In genomic region chr4:10079256-10079655, GRCh38 we compare ENCODE assay signal across 22 cellular contexts. TPM values are rescaled to one million over a fixed set of nuclear protein-coding genes. Genes with fewer than 3 reads are reported as not detected.
A peak's percentile ranks its signal among the peaks of the same experiment; 100 is the strongest.
DNase-seq lines count a peak whose midpoint lies in the region; ATAC-seq, FAIRE-seq and TF ChIP-seq lines count a peak whose summit lies in the region.
"Had no signal": no experiment of that assay in that cellular context is flagged by ENCODE, and none has a peak within 500 bp of the region (broad histone marks: within the 10 kb centered on the region; RNA-seq: fewer than 3 reads in every experiment).

No MANE protein-coding gene starts in this region.

- peaks cover 3% of the 10 kb centered on the region for H3K4me1 Mint-ChIP-seq in activated T-cell treated with anti-CD3 and anti-CD28 coated beads, Interleukin-2, amount 50 U/mL, for 24 hours (ENCODE audit: low read depth)
- no peaks in the 10 kb centered on the region for H3K4me1 Mint-ChIP-seq in activated T-cell treated with anti-CD3 and anti-CD28 coated beads, Interleukin-2, amount 50 U/mL, for 4 hours (ENCODE audit: low read depth)
- H3K4me1 Mint-ChIP-seq in WTC11, result no peaks in the 10 kb centered on the region

- WGBS in right cardiac atrium, result 79% methylated on average over 15 of the region's 15 CpGs
- WGBS in sigmoid colon, 2 donors, result 83 to 88% methylated on average over 15 of the region's 15 CpGs

- H3K9me3 ChIP-seq in right cardiac atrium (ENCODE audit: control insufficient read depth, low read length), result no peaks in the 10 kb centered on the region
- H3K9me3 ChIP-seq in sigmoid colon, result no peaks in the 10 kb centered on the region
- no peaks in the 10 kb centered on the region for H3K9me3 ChIP-seq in A673 (ENCODE audit: low read depth, low read length, poor library complexity, severe bottlenecking)
- H3K9me3 ChIP-seq: ascending aorta, ovary had no signal

- H3K4me3 Mint-ChIP-seq in activated T-cell treated with anti-CD3 and anti-CD28 coated beads, Interleukin-2, amount 50 U/mL, for 24 hours, result no peak overlapping the region
- no peak overlapping the region for H3K4me3 Mint-ChIP-seq in activated T-cell treated with anti-CD3 and anti-CD28 coated beads, Interleukin-2, amount 50 U/mL, for 4 hours
- H3K4me3 Mint-ChIP-seq in WTC11, result no peak overlapping the region
- H3K4me3 Mint-ChIP-seq: CD4-positive, CD25-positive, alpha-beta regulatory T cell had no signal

- H3K27ac Mint-ChIP-seq in activated T-cell treated with anti-CD3 and anti-CD28 coated beads, Interleukin-2, amount 50 U/mL, for 24 hours, result peak overlapping the region; percentile 13
- H3K27ac Mint-ChIP-seq in WTC11, result no peak overlapping the region
- H3K27ac Mint-ChIP-seq: CD4-positive, CD25-positive, alpha-beta regulatory T cell had no signal

- peaks cover 99% of the 10 kb centered on the region for H3K36me3 Mint-ChIP-seq in activated T-cell treated with anti-CD3 and anti-CD28 coated beads, Interleukin-2, amount 50 U/mL, for 24 hours (ENCODE audit: low read depth)
- peaks cover 28% of the 10 kb centered on the region for H3K36me3 Mint-ChIP-seq in activated T-cell treated with anti-CD3 and anti-CD28 coated beads, Interleukin-2, amount 50 U/mL, for 4 hours (ENCODE audit: insufficient read depth)
- peaks cover 81% of the 10 kb centered on the region for H3K36me3 Mint-ChIP-seq in WTC11

- TF ChIP-seq POLR2A in sigmoid colon (IDR thresholded peaks at IDR 0.05), result no peak
- no peak for TF ChIP-seq POLR2A in GM12892 (IDR thresholded peaks at IDR 0.05; ENCODE audit: low read depth, low read length)

- intact Hi-C loops in right cardiac atrium (cut with DNase I) (no loop called here), sigmoid colon (cut with DNase I) (no loop called here), A673 (cut with micrococcal nuclease; ENCODE audit: unreplicated experiment) (no loop called here)

- POLR2A ChIA-PET in WTC11 (lab: Charles Lee) (no interaction called here), A673 (lab: Charles Lee; ENCODE audit: low non-redundant PET) (no interaction called here)

- no peak for ATAC-seq in activated T-cell treated with anti-CD3 and anti-CD28 coated beads, Interleukin-2, amount 50 U/mL, for 4 hours
- ATAC-seq in WTC11 (no peak), right cardiac atrium (no peak)

- TF ChIP-seq EP300 in sigmoid colon (IDR thresholded peaks at IDR 0.05), result no peak

- CTCF ChIA-PET in WTC11 (lab: Charles Lee), result no interaction called here
- CTCF ChIA-PET in A673 (lab: Charles Lee), result no interaction called here

- peaks cover 73 to 100% (median 98%) of the 10 kb centered on the region in 4 donors for H3K36me3 ChIP-seq in sigmoid colon
- peaks cover 46% of the 10 kb centered on the region for H3K36me3 ChIP-seq in A673 (ENCODE audit: insufficient read depth, low read length, poor library complexity, severe bottlenecking)
- H3K36me3 ChIP-seq: ovary had no signal

- no TSS peak for BruUV-seq in A673 (replicated peaks; lab: Mats Ljungman, UMichigan)

- no peak overlapping the region for H3K4me3 ChIP-seq in right cardiac atrium (ENCODE audit: low read length)
- no peak overlapping the region for H3K4me3 ChIP-seq in sigmoid colon
- H3K4me3 ChIP-seq in A673 (ENCODE audit: low read depth, low read length, poor library complexity, severe bottlenecking), result no peak overlapping the region
- H3K4me3 ChIP-seq: ascending aorta, ovary, SK-N-MC, smooth muscle cell had no signal

- no peak for FAIRE-seq in GM12892 (lab: Jason Lieb, UNC)
- FAIRE-seq: colon had no signal

- H3K27ac ChIP-seq in right cardiac atrium (ENCODE audit: low read length) (no peak overlapping the region), sigmoid colon (peak overlapping the region in 3 of 4 donors; percentile 38 to 51 (median 49)), A673 (ENCODE audit: low read depth, low read length, poor library complexity, severe bottlenecking) (no peak overlapping the region)
- H3K27ac ChIP-seq: ovary, SK-N-MC had no signal

- H3K27me3 ChIP-seq in right cardiac atrium (ENCODE audit: control insufficient read depth, insufficient read depth), result no peaks in the 10 kb centered on the region
- no peaks in the 10 kb centered on the region for H3K27me3 ChIP-seq in sigmoid colon
- H3K27me3 ChIP-seq in A673 (replicated peaks; ENCODE audit: insufficient read depth, low read depth, low read length, poor library complexity), result no peaks in the 10 kb centered on the region
- H3K27me3 ChIP-seq: ascending aorta, ovary had no signal

- peaks cover 3% of the 10 kb centered on the region for H3K4me1 ChIP-seq in right cardiac atrium (ENCODE audit: control insufficient read depth, insufficient read depth, low read length)
- H3K4me1 ChIP-seq in sigmoid colon, result peaks cover 0 to 21% (median 4%) of the 10 kb centered on the region in 4 donors
- H3K4me1 ChIP-seq in A673 (ENCODE audit: insufficient read depth, low read length, poor library complexity, severe bottlenecking), result no peaks in the 10 kb centered on the region
- H3K4me1 ChIP-seq: ascending aorta had no signal

- DNase-seq in activated T-cell treated with anti-CD3 and anti-CD28 coated beads, Interleukin-2, amount 50 U/mL, for 24 hours, result peak; percentile 28
- DNase-seq in activated T-cell treated with anti-CD3 and anti-CD28 coated beads, Interleukin-2, amount 50 U/mL, for 4 hours, result no peak
- DNase-seq in WTC11 (ENCODE audit: low spot score) (peak; percentile 0), right cardiac atrium (peak in 2 of 3 donors; percentile 12 to 51), sigmoid colon (peak; percentile 60), A673 (ENCODE audit: low spot score) (no peak), GM12892 (ENCODE audit: insufficient read length) (no peak)
- DNase-seq in effector CD8-positive, alpha-beta T cell (lab: John Stamatoyannopoulos, UW), result no peak
- DNase-seq: activated CD4-positive, alpha-beta T cell treated with anti-CD3 and anti-CD28 coated beads, Interleukin-2, amount 50 U/mL, for 48 hours; CD4-positive, CD25-positive, alpha-beta regulatory T cell; erythroblast; midbrain; MV-4-11; NCI-H2081 treated with DMSO at 0.1 percent for 48 hours; NCI-H526; ovary; stimulated activated naive CD4-positive, alpha-beta T cell; T1000 had no signal

- no peaks in the 10 kb centered on the region for H3K27me3 Mint-ChIP-seq in activated T-cell treated with anti-CD3 and anti-CD28 coated beads, Interleukin-2, amount 50 U/mL, for 24 hours
- H3K27me3 Mint-ChIP-seq in activated T-cell treated with anti-CD3 and anti-CD28 coated beads, Interleukin-2, amount 50 U/mL, for 4 hours (ENCODE audit: low read depth), result no peaks in the 10 kb centered on the region
- no peaks in the 10 kb centered on the region for H3K27me3 Mint-ChIP-seq in WTC11 (ENCODE audit: low read depth)
- H3K27me3 Mint-ChIP-seq: CD4-positive, CD25-positive, alpha-beta regulatory T cell had no signal

- TF ChIP-seq CTCF in WTC11 (IDR thresholded peaks at IDR 0.05), result no peak
- TF ChIP-seq CTCF in sigmoid colon (IDR thresholded peaks at IDR 0.05), result no peak
- no peak for TF ChIP-seq CTCF in A673 (conservative IDR thresholded peaks at IDR 0.05; ENCODE audit: low read depth, low read length)

- H3K9me3 Mint-ChIP-seq in activated T-cell treated with anti-CD3 and anti-CD28 coated beads, Interleukin-2, amount 50 U/mL, for 24 hours, result no peaks in the 10 kb centered on the region
- H3K9me3 Mint-ChIP-seq in activated T-cell treated with anti-CD3 and anti-CD28 coated beads, Interleukin-2, amount 50 U/mL, for 4 hours, result no peaks in the 10 kb centered on the region
- H3K9me3 Mint-ChIP-seq in WTC11, result no peaks in the 10 kb centered on the region
- H3K9me3 Mint-ChIP-seq: CD4-positive, CD25-positive, alpha-beta regulatory T cell had no signal

TF ChIP-seq in WTC11, 78 proteins besides CTCF, POLR2A, EP300 and RAD21 (continues in another document):
- no peak for TF ChIP-seq ARID4B (CRISPR knock-in tag; IDR thresholded peaks at IDR 0.05; ENCODE audit: borderline replicate concordance)

RNA-seq across cellular contexts. Expression of gene WDR1, which starts 37.3 kb away (rescaled TPM):
- total RNA-seq in activated T-cell treated with anti-CD3 and anti-CD28 coated beads, Interleukin-2, amount 50 U/mL, for 4 hours, result 100 to 1,000 TPM; 291 to 356 (median 334) TPM
- total RNA-seq in WTC11 (2021), result 288 to 306 TPM (median 288 TPM) in 3 replicates
- total RNA-seq in right cardiac atrium, result 100 to 1,000 TPM; 181 to 280 (median 218) TPM
- polyA plus RNA-seq in right cardiac atrium, result 116 TPM
- 100 to 1,000 TPM; 171 to 267 (median 238) TPM for total RNA-seq in sigmoid colon
- 100 to 1,000 TPM; 200 to 267 (median 247) TPM for polyA plus RNA-seq in sigmoid colon
- 196 and 227 TPM in 2 replicates for total RNA-seq in A673 (2021)
- 137 TPM for polyA plus RNA-seq in GM12892 (2012; ENCODE audit: missing spikeins)

RNA-seq across cellular contexts. Expression of gene SLC2A9, which starts 58.0 kb away (rescaled TPM):
- total RNA-seq in activated T-cell treated with anti-CD3 and anti-CD28 coated beads, Interleukin-2, amount 50 U/mL, for 4 hours, result 1 to 10 TPM; 1.7 to 3.0 (median 2.6) TPM
- total RNA-seq in WTC11 (2021) (0.64 TPM in 1 of 3 replicates, not detected in the others), right cardiac atrium (10 to 100 TPM; 11.3 to 18.7 (median 13.7) TPM), sigmoid colon (1 to 10 TPM; 3.9 to 6.7 (median 5.8) TPM), A673 (2021) (not detected in 2 replicates)
- polyA plus RNA-seq in right cardiac atrium (5.1 TPM), sigmoid colon (1 to 10 TPM in 1 of 3 donors, under 1 TPM in 1, not detected in 1; 0.92 to 4.8 TPM)
- polyA plus RNA-seq in GM12892 (2012; ENCODE audit: missing spikeins), result 3.6 TPM

Comparison
In these comparisons a context has a peak if more than half of its experiments do, and no peak if none do; other contexts are left out.
1. DNase-seq: peak in activated T-cell treated with anti-CD3 and anti-CD28 coated beads, Interleukin-2, amount 50 U/mL, for 24 hours (single experiment), WTC11 (single experiment), right cardiac atrium (2 of 3) and sigmoid colon (single experiment); none in activated T-cell treated with anti-CD3 and anti-CD28 coated beads, Interleukin-2, amount 50 U/mL, for 4 hours (single experiment), A673 (single experiment), GM12892 (single experiment) and effector CD8-positive, alpha-beta T cell (single experiment).
2. H3K27ac ChIP-seq: peak in sigmoid colon (3 of 4); none in right cardiac atrium (single experiment) and A673 (single experiment).